In genomic region chr1:48793863-48794262, GRCh38 we compare ENCODE assay signal across 13 cellular contexts. TPM values are rescaled to one million over a fixed set of nuclear protein-coding genes. Genes with fewer than 3 reads are reported as not detected.
DNase-seq lines count a peak whose midpoint lies in the region; ATAC-seq and TF ChIP-seq lines count a peak whose summit lies in the region.
"Had no signal": no experiment of that assay in that cellular context is flagged by ENCODE, and none has a peak within 500 bp of the region (broad histone marks: within the 10 kb centered on the region; RNA-seq: fewer than 3 reads in every experiment).

No MANE protein-coding gene starts in this region.

- peak; percentile 40 for DNase-seq in SIG-M5 treated with dmso at 0.1 percent for 504 hours (lab: John Stamatoyannopoulos, UW; ENCODE audit: unreplicated experiment)
- no peak for DNase-seq in SIG-M5 (lab: John Stamatoyannopoulos, UW)
- DNase-seq in HL-60 (ENCODE audit: low read depth in 1 of 2, low spot score in 1 of 2) = peak; percentile 81 to 83
- DNase-seq in omental fat pad (ENCODE audit: low spot score) = no peak
- no peak for DNase-seq in endothelial cell (ENCODE audit: low spot score)
- DNase-seq in stimulated activated naive CD4-positive, alpha-beta T cell (lab: John Stamatoyannopoulos, UW) = no peak
- DNase-seq: 8988T; activated naive CD8-positive, alpha-beta T cell treated with anti-CD3 and anti-CD28 coated beads, Interleukin-2, amount 10 ng/mL, durations not matched to agents 7 days and 5 days; mammary epithelial cell; NCI-H1694; transverse colon had no signal

- TF ChIP-seq CTCF in HL-60 (IDR thresholded peaks at IDR 0.05; ENCODE audit: insufficient read depth, low read length) (no peak), omental fat pad (IDR thresholded peaks at IDR 0.05) (no peak), endothelial cell (IDR thresholded peaks at IDR 0.05; ENCODE audit: unreplicated experiment) (no peak)

- peak overlapping the region; percentile 29 for H3K4me3 Mint-ChIP-seq in stimulated activated memory B cell treated with anti-CD40 and anti-IgM and Interleukin-4, amounts not matched to agents 10 μg/mL and 1 μg/mL and 100 μg/mL, for 72 hours
- no peak overlapping the region for H3K4me3 Mint-ChIP-seq in endothelial cell (ENCODE audit: unreplicated experiment)
- H3K4me3 Mint-ChIP-seq: activated naive CD8-positive, alpha-beta T cell treated with anti-CD3 and anti-CD28 coated beads, Interleukin-2, amount 10 ng/mL, durations not matched to agents 7 days and 5 days had no signal

- peak overlapping the region; percentile 62 for H3K27ac ChIP-seq in HL-60 (replicated peaks)
- H3K27ac ChIP-seq: transverse colon had no signal

- H3K4me3 ChIP-seq in HL-60 (replicated peaks; ENCODE audit: insufficient read depth, low read length) = no peak overlapping the region
- H3K4me3 ChIP-seq: transverse colon had no signal

- peaks cover 76% of the 10 kb centered on the region for H3K4me1 Mint-ChIP-seq in stimulated activated memory B cell treated with anti-CD40 and anti-IgM and Interleukin-4, amounts not matched to agents 10 μg/mL and 1 μg/mL and 100 μg/mL, for 72 hours
- H3K4me1 Mint-ChIP-seq in endothelial cell (ENCODE audit: unreplicated experiment) = no peaks in the 10 kb centered on the region

- H3K27ac Mint-ChIP-seq in stimulated activated memory B cell treated with anti-CD40 and anti-IgM and Interleukin-4, amounts not matched to agents 10 μg/mL and 1 μg/mL and 100 μg/mL, for 72 hours = peak overlapping the region; percentile 90
- H3K27ac Mint-ChIP-seq in endothelial cell (ENCODE audit: unreplicated experiment) = no peak overlapping the region

- peaks cover 5% of the 10 kb centered on the region for H3K9me3 Mint-ChIP-seq in stimulated activated memory B cell treated with anti-CD40 and anti-IgM and Interleukin-4, amounts not matched to agents 10 μg/mL and 1 μg/mL and 100 μg/mL, for 72 hours
- H3K9me3 Mint-ChIP-seq in endothelial cell (ENCODE audit: unreplicated experiment) = no peaks in the 10 kb centered on the region

- H3K27me3 ChIP-seq in HL-60 (ENCODE audit: insufficient read depth, poor library complexity, severe bottlenecking) = no peaks in the 10 kb centered on the region
- H3K27me3 ChIP-seq: transverse colon had no signal

- no peaks in the 10 kb centered on the region for H3K36me3 Mint-ChIP-seq in stimulated activated memory B cell treated with anti-CD40 and anti-IgM and Interleukin-4, amounts not matched to agents 10 μg/mL and 1 μg/mL and 100 μg/mL, for 72 hours
- H3K36me3 Mint-ChIP-seq in endothelial cell (ENCODE audit: low read depth, unreplicated experiment) = no peaks in the 10 kb centered on the region

- H3K27me3 Mint-ChIP-seq in stimulated activated memory B cell treated with anti-CD40 and anti-IgM and Interleukin-4, amounts not matched to agents 10 μg/mL and 1 μg/mL and 100 μg/mL, for 72 hours = no peaks in the 10 kb centered on the region
- H3K27me3 Mint-ChIP-seq in endothelial cell (ENCODE audit: unreplicated experiment) = no peaks in the 10 kb centered on the region

- ATAC-seq in HG02759 (IDR thresholded peaks at IDR 0.05; ENCODE audit: unreplicated experiment) (peak; percentile 86), omental fat pad (ENCODE audit: low FRiP score) (no peak)
- peak; percentile 96 for ATAC-seq in stimulated activated memory B cell treated with anti-CD40 and anti-IgM and Interleukin-4, amounts not matched to agents 10 μg/mL and 1 μg/mL and 100 μg/mL, for 72 hours

RNA-seq across cellular contexts. Expression of gene BEND5, which starts 17.2 kb away (rescaled TPM):
- total RNA-seq in omental fat pad = 1 to 10 TPM in 2 of 4 donors, under 1 TPM in 1, not detected in 1; 0.47 to 1.5 (median 1.0) TPM
- total RNA-seq in endothelial cell (ENCODE audit: unreplicated experiment) = 9.1 TPM

Comparison
In these comparisons a context has a peak if more than half of its experiments do, and no peak if none do; other contexts are left out.
1. DNase-seq: peak in SIG-M5 treated with dmso at 0.1 percent for 504 hours (single experiment) and HL-60 (2 of 2); none in SIG-M5 (single experiment), omental fat pad (single experiment), endothelial cell (single experiment) and stimulated activated naive CD4-positive, alpha-beta T cell (0 of 6).